Comparison of ENCODE assay signal across 1 cellular context in genomic region chr2:112481050-112481527, GRCh38.
TF ChIP-seq lines count a peak whose summit lies in the region.

No MANE protein-coding gene starts in this region.

TF ChIP-seq in HEK293, 187 proteins besides CTCF, POLR2A, EP300 and RAD21 (continued from another document):
- TF ChIP-seq ZNF518A (tag by site-specific recombination; conservative IDR thresholded peaks at IDR 0.05; ENCODE audit: low read depth) (no peak), BCL11A (tag by site-specific recombination; IDR thresholded peaks at IDR 0.05; ENCODE audit: low read depth) (no peak), PBX3 (CRISPR knock-in tag; IDR thresholded peaks at IDR 0.05) (0 out of 2 replicates have a peak, but pooled peaks have one; percentile 27), ZNF600 (tag by site-specific recombination; IDR thresholded peaks at IDR 0.05) (peak; percentile 66; the same call in 1 of the 2 replicates), ZNF2 (tag by site-specific recombination; IDR thresholded peaks at IDR 0.05) (0 out of 2 replicates have a peak, but pooled peaks have one; percentile 46), ZBTB8A (tag by site-specific recombination; IDR thresholded peaks at IDR 0.05) (peak; percentile 98), ZEB2 (tag by site-specific recombination; IDR thresholded peaks at IDR 0.05) (0 out of 2 replicates have a peak, but pooled peaks have one; percentile 51), ZXDB (tag by site-specific recombination; IDR thresholded peaks at IDR 0.05) (peak; percentile 92), ZNF654 (tag by site-specific recombination; IDR thresholded peaks at IDR 0.05; ENCODE audit: low read depth) (peak; percentile 56), ZNF629 (tag by site-specific recombination; IDR thresholded peaks at IDR 0.05) (0 out of 2 replicates have a peak, but pooled peaks have one; percentile 38), ZBTB26 (tag by site-specific recombination; optimal IDR thresholded peaks at IDR 0.05) (peak; percentile 46), TCF7L2 (IDR thresholded peaks at IDR 0.05; ENCODE audit: borderline replicate concordance, low read depth, low read length) (no peak), PATZ1 (tag by site-specific recombination; IDR thresholded peaks at IDR 0.05) (0 out of 2 replicates have a peak, but pooled peaks have one; percentile 10), HIC1 (tag by site-specific recombination; IDR thresholded peaks at IDR 0.05) (peak; percentile 17; the same call in 1 of the 2 replicates), ZBTB20 (tag by site-specific recombination; IDR thresholded peaks at IDR 0.05) (peak; percentile 70; the same call in 1 of the 2 replicates), ZBTB11 (tag by site-specific recombination; conservative IDR thresholded peaks at IDR 0.05; ENCODE audit: low read depth) (peak; percentile 87), ZNF18 (tag by site-specific recombination; IDR thresholded peaks at IDR 0.05) (no peak), ZBTB17 (tag by site-specific recombination; IDR thresholded peaks at IDR 0.05) (peak; percentile 67; the same call in 1 of the 2 replicates), ZFP41 (tag by site-specific recombination; IDR thresholded peaks at IDR 0.05; ENCODE audit: borderline replicate concordance) (no peak), IKZF3 (tag by site-specific recombination; IDR thresholded peaks at IDR 0.05) (peak; percentile 47), ZSCAN30 (tag by site-specific recombination; IDR thresholded peaks at IDR 0.05) (no peak), ZNF335 (tag by site-specific recombination; conservative IDR thresholded peaks at IDR 0.05) (peak; percentile 73), ZNF561 (tag by site-specific recombination; IDR thresholded peaks at IDR 0.05; ENCODE audit: borderline replicate concordance) (0 out of 2 replicates have a peak, but pooled peaks have one; percentile 50)
